ENCODE assay signal across 18 cellular contexts in the genomic region with DNA sequence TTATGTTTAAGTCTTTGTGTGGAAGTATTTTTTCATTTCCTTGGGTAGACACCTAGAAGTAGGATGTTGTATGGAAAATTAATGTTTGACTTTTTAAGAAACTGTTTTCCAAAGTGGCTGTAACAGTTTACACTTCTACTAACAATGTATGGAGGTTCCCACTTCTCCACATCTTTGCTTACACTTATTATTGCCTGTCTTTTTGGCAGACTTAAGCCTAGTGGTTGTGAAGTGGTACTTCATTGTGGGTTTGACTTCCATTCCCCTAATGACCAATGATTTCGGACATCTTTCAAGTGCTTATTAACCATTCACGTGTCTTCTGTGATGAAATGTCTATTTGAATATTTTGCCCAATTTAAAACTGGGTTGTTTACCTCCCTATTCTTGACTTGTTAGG.
A peak's percentile ranks its signal among the peaks of the same experiment; 100 is the strongest.
DNase-seq lines count a peak whose midpoint lies in the region; ATAC-seq, FAIRE-seq and TF ChIP-seq lines count a peak whose summit lies in the region.
"Had no signal": no experiment of that assay in that cellular context is flagged by ENCODE, and none has a peak within 500 bp of the region (broad histone marks: within the 10 kb centered on the region; RNA-seq: fewer than 3 reads in every experiment).

No MANE protein-coding gene starts in this region.

- H3K4me1 ChIP-seq in keratinocyte (ENCODE audit: control insufficient read depth, extremely low read depth, insufficient read depth, low read length) (peaks cover 45% of the 10 kb centered on the region), PC-9 (replicated peaks; ENCODE audit: insufficient read depth) (peaks cover 68% of the 10 kb centered on the region)
- H3K4me1 ChIP-seq: gastroesophageal sphincter had no signal

- no peaks in the 10 kb centered on the region for H3K9me3 ChIP-seq in keratinocyte (ENCODE audit: control insufficient read depth, low read depth, low read length)
- H3K9me3 ChIP-seq in PC-9 (ENCODE audit: insufficient read depth, low read depth) = no peaks in the 10 kb centered on the region
- H3K9me3 ChIP-seq: gastroesophageal sphincter, HAP-1, right atrium auricular region had no signal

- no peaks in the 10 kb centered on the region for H3K9me1 ChIP-seq in keratinocyte (ENCODE audit: control insufficient read depth, extremely low read depth, insufficient read depth, low read length)

- intact Hi-C loops in CD14-positive monocyte (cut with micrococcal nuclease) (no loop called here), PC-9 (cut with micrococcal nuclease; ENCODE audit: unreplicated experiment) (loop anchor here (5.0 kb wide), 3 partner anchors 57 to 288 kb away; no protein-coding TSS in a partner anchor)

- H3K27me3 Mint-ChIP-seq in CD14-positive monocyte (ENCODE audit: low read depth in 3 of 3) (peaks cover 2 to 32% (median 6%) of the 10 kb centered on the region in 3 donors), WTC11 (ENCODE audit: low read depth) (no peaks in the 10 kb centered on the region)
- H3K27me3 Mint-ChIP-seq: memory B cell had no signal

- no peak overlapping the region for H3K9ac ChIP-seq in keratinocyte (ENCODE audit: control insufficient read depth, extremely low read depth, insufficient read depth, low read length)

- no peaks in the 10 kb centered on the region for H4K20me1 ChIP-seq in keratinocyte (ENCODE audit: control insufficient read depth, extremely low read depth, insufficient read depth, low read length)
- no peaks in the 10 kb centered on the region for H4K20me1 ChIP-seq in PC-9 (ENCODE audit: insufficient read depth)

- H3K27ac Mint-ChIP-seq in CD14-positive monocyte (no peak overlapping the region), WTC11 (no peak overlapping the region)
- H3K27ac Mint-ChIP-seq: activated naive CD8-positive, alpha-beta T cell; memory B cell; T-helper 2 cell treated with Interferon-gamma antibody and Interleukin-4, amounts not matched to agents 5 μg/mL and 100 μg/mL, for 36 hours had no signal

- H3K9me2 ChIP-seq in PC-9 (ENCODE audit: insufficient read depth) = no peaks in the 10 kb centered on the region

- FAIRE-seq in GM12892 (lab: Jason Lieb, UNC) (peak; percentile 76), keratinocyte (lab: Jason Lieb, UNC) (no peak)

- ATAC-seq in WTC11 (peak; percentile 26), HG02759 (IDR thresholded peaks at IDR 0.05; ENCODE audit: unreplicated experiment) (no peak)
- ATAC-seq: gastroesophageal sphincter had no signal

- dilution Hi-C loops in keratinocyte (cut with MboI; ENCODE audit: extremely low pct_ligation_motif_present, low sequenced_read_pairs) = loop anchor here (25.0 kb wide), 1 partner anchor 137 kb away; no protein-coding TSS in a partner anchor

- H3K36me3 ChIP-seq in keratinocyte (ENCODE audit: control insufficient read depth in 2 of 2, extremely low read depth in 1 of 2, insufficient read depth in 2 of 2, low read length in 2 of 2) (no peaks in the 10 kb centered on the region), PC-9 (ENCODE audit: low read depth) (peaks cover 4% of the 10 kb centered on the region; the same call in 1 of the 2 replicates)
- H3K36me3 ChIP-seq: gastroesophageal sphincter, HAP-1, right atrium auricular region had no signal

- no peak overlapping the region for H3K4me2 ChIP-seq in keratinocyte (ENCODE audit: control insufficient read depth, extremely low read depth, insufficient read depth, low read depth, low read length)
- no peak overlapping the region for H3K4me2 ChIP-seq in PC-9

- H2AFZ ChIP-seq in keratinocyte (ENCODE audit: control insufficient read depth, low read length) (no peak overlapping the region), PC-9 (no peak overlapping the region)

- H3K4me3 ChIP-seq in keratinocyte (ENCODE audit: control insufficient read depth in 2 of 3, extremely low read depth in 1 of 3, insufficient read depth in 2 of 3, low read depth in 1 of 3, low read length in 3 of 3) = no peak overlapping the region
- H3K4me3 ChIP-seq in PC-9 = no peak overlapping the region
- H3K4me3 ChIP-seq: gastroesophageal sphincter, HAP-1, right atrium auricular region had no signal

- peak overlapping the region in 1 of 2 donors; percentile 47 for H3K4me3 Mint-ChIP-seq in CD14-positive monocyte
- H3K4me3 Mint-ChIP-seq in WTC11 = no peak overlapping the region
- H3K4me3 Mint-ChIP-seq: activated naive CD8-positive, alpha-beta T cell; memory B cell; T-helper 2 cell treated with Interferon-gamma antibody and Interleukin-4, amounts not matched to agents 5 μg/mL and 100 μg/mL, for 36 hours had no signal

- H3K9me3 Mint-ChIP-seq in CD14-positive monocyte = peaks cover 0 to 3% (median 0%) of the 10 kb centered on the region in 7 donors
- H3K9me3 Mint-ChIP-seq in WTC11 = no peaks in the 10 kb centered on the region
- H3K9me3 Mint-ChIP-seq: memory B cell; T-helper 2 cell treated with Interferon-gamma antibody and Interleukin-4, amounts not matched to agents 5 μg/mL and 100 μg/mL, for 36 hours had no signal

- TF ChIP-seq CTCF in CD14-positive monocyte (IDR thresholded peaks at IDR 0.05) (peak; percentile 28), WTC11 (IDR thresholded peaks at IDR 0.05) (peak; percentile 51), keratinocyte (optimal IDR thresholded peaks at IDR 0.05 in 1 of 3, IDR thresholded peaks at IDR 0.05 in 1 of 3, conservative IDR thresholded peaks at IDR 0.05 in 1 of 3; ENCODE audit: extremely low read depth in 1 of 3, insufficient read depth in 2 of 3, low read length in 3 of 3) (peak in 2 of 3 experiments; percentile 13 to 23), PC-9 (conservative IDR thresholded peaks at IDR 0.05) (no peak)

- H3K36me3 Mint-ChIP-seq in CD14-positive monocyte (no peaks in the 10 kb centered on the region), WTC11 (no peaks in the 10 kb centered on the region)
- H3K36me3 Mint-ChIP-seq: memory B cell had no signal

- H3F3A ChIP-seq in PC-9 (ENCODE audit: insufficient read depth, low read depth) = peaks cover 29% of the 10 kb centered on the region

- H3K27me3 ChIP-seq in keratinocyte (ENCODE audit: control insufficient read depth, extremely low read depth, insufficient read depth, low read length) = no peaks in the 10 kb centered on the region
- H3K27me3 ChIP-seq in PC-9 (ENCODE audit: insufficient read depth, low read depth) = no peaks in the 10 kb centered on the region
- H3K27me3 ChIP-seq: gastroesophageal sphincter, right atrium auricular region had no signal

- CTCF ChIA-PET in WTC11 (lab: Charles Lee) (no interaction called here), PC-9 (lab: Charles Lee) (interaction anchor here (0.6 kb wide), 1 partner anchor 74 kb away, joined by 3 read pairs; no protein-coding TSS in a partner anchor)

- DNase-seq in CD14-positive monocyte (ENCODE audit: low spot score) (no peak), GM12892 (ENCODE audit: insufficient read length) (no peak), WTC11 (ENCODE audit: low spot score) (no peak), keratinocyte (ENCODE audit: low read depth, low spot score) (no peak), PC-9 (no peak), NCI-H1105 treated with DMSO at 0.1 percent for 48 hours (lab: John Stamatoyannopoulos, UW) (no peak), NCI-H1048 (lab: John Stamatoyannopoulos, UW) (no peak)
- DNase-seq: caudate nucleus; effector memory CD4-positive, alpha-beta T cell; NCI-H1092; SHP77 treated with DMSO at 0.1 percent for 48 hours had no signal

- no peak overlapping the region for H3K27ac ChIP-seq in keratinocyte (ENCODE audit: control insufficient read depth, insufficient read depth, low read length)
- H3K27ac ChIP-seq in PC-9 = no peak overlapping the region
- H3K27ac ChIP-seq: gastroesophageal sphincter, right atrium auricular region had no signal

- no TSS peak for BruUV-seq in PC-9 (replicated peaks; lab: Mats Ljungman, UMichigan)

- H3K4me1 Mint-ChIP-seq in CD14-positive monocyte = no peaks in the 10 kb centered on the region
- H3K4me1 Mint-ChIP-seq in WTC11 = peaks cover 19% of the 10 kb centered on the region

- H3K79me2 ChIP-seq in keratinocyte (ENCODE audit: control insufficient read depth, insufficient read depth, low read length) (no peaks in the 10 kb centered on the region), PC-9 (ENCODE audit: low read depth) (no peaks in the 10 kb centered on the region)

- no peak for TF ChIP-seq POLR2A in GM12892 (IDR thresholded peaks at IDR 0.05; ENCODE audit: low read depth, low read length)

- POLR2A ChIA-PET in WTC11 (lab: Charles Lee) (no interaction called here), PC-9 (lab: Charles Lee; ENCODE audit: unreplicated experiment) (no interaction called here)

TF ChIP-seq in WTC11, 78 proteins besides CTCF, POLR2A, EP300 and RAD21:
- TF ChIP-seq ZNF416 (CRISPR knock-in tag; IDR thresholded peaks at IDR 0.05) (no peak), ZNF263 (CRISPR knock-in tag; IDR thresholded peaks at IDR 0.05; ENCODE audit: low read depth) (no peak), HMGA2 (CRISPR knock-in tag; IDR thresholded peaks at IDR 0.05) (no peak), FOXK1 (CRISPR knock-in tag; IDR thresholded peaks at IDR 0.05) (no peak), ZNF423 (CRISPR knock-in tag; IDR thresholded peaks at IDR 0.05) (no peak), GRHL2 (CRISPR knock-in tag; IDR thresholded peaks at IDR 0.05; ENCODE audit: insufficient replicate concordance, severe bottlenecking) (no peak), OVOL2 (CRISPR knock-in tag; IDR thresholded peaks at IDR 0.05; ENCODE audit: borderline replicate concordance) (no peak)
- TF ChIP-seq, protein P1, sequence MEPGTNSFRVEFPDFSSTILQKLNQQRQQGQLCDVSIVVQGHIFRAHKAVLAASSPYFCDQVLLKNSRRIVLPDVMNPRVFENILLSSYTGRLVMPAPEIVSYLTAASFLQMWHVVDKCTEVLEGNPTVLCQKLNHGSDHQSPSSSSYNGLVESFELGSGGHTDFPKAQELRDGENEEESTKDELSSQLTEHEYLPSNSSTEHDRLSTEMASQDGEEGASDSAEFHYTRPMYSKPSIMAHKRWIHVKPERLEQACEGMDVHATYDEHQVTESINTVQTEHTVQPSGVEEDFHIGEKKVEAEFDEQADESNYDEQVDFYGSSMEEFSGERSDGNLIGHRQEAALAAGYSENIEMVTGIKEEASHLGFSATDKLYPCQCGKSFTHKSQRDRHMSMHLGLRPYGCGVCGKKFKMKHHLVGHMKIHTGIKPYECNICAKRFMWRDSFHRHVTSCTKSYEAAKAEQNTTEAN (CRISPR knock-in tag; IDR thresholded peaks at IDR 0.05) = no peak
TF ChIP-seq in WTC11: peak in this region for 0.
